In the genomic region with DNA sequence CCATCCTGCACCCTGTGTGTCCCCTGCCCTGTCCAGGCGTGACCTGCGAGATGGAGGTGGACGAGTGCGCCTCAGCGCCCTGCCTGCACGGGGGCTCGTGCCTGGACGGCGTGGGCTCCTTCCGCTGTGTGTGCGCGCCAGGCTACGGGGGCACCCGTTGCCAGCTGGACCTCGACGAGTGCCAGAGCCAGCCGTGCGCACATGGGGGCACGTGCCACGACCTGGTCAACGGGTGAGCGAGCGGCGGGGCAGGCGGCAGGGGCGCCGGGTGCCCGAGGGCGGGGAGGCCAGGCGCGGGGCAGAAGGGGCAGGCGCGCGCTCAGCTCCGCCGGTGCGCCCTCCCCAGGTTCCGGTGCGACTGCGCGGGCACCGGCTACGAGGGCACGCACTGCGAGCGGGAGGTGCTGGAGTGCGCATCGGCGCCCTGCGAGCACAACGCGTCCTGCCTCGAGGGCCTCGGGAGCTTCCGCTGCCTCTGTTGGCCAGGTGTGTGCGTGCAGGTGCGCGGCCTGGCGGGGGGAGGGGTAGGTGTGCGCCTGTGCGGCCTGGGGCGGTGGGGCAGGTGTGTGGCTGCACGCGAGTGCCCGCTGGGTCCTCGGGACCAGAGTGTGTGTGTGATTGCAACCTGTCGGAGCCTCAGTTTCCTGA, we compare ENCODE assay signal across 26 cellular contexts. TPM values are rescaled to one million over a fixed set of nuclear protein-coding genes. Genes with fewer than 3 reads are reported as not detected.
"Had no signal": no experiment of that assay in that cellular context is flagged by ENCODE, and none has a peak within 500 bp of the region (broad histone marks: within the 10 kb centered on the region; RNA-seq: fewer than 3 reads in every experiment).

No MANE protein-coding gene starts in this region.

- ATAC-seq: activated CD4-positive, CD25-positive, alpha-beta regulatory T cell treated with anti-CD3 and anti-CD28 coated beads, Interleukin-2, amount 50 U/mL, for 24 hours; activated T-helper 17 cell treated with anti-CD3 and anti-CD28 coated beads, Interleukin-2, amount 50 U/mL, for 72 hours; effector memory CD8-positive, alpha-beta T cell; gastroesophageal sphincter; left cardiac atrium; naive thymus-derived CD4-positive, alpha-beta T cell had no signal

- H3K4me3 Mint-ChIP-seq: activated naive CD8-positive, alpha-beta T cell treated with anti-CD3 and anti-CD28 coated beads for 36 hours; activated T-helper 17 cell treated with anti-CD3 and anti-CD28 coated beads, Interleukin-2, amount 50 U/mL, for 72 hours; effector memory CD8-positive, alpha-beta T cell; naive thymus-derived CD4-positive, alpha-beta T cell had no signal

- H3K36me3 ChIP-seq: esophagus muscularis mucosa, gastroesophageal sphincter, neural progenitor cell, sigmoid colon, tibial nerve had no signal

- H3K27me3 ChIP-seq: neural progenitor cell had no signal

- H3K9ac ChIP-seq: neural progenitor cell had no signal

- H2AFZ ChIP-seq: neural progenitor cell had no signal

- DNase-seq: activated CD4-positive, alpha-beta T cell treated with anti-CD3 and anti-CD28 coated beads, Interleukin-2, amount 50 U/mL, for 1 hour; activated naive CD4-positive, alpha-beta T cell; activated naive CD8-positive, alpha-beta T cell treated with anti-CD3 and anti-CD28 coated beads for 36 hours; activated T-cell treated with anti-CD3 and anti-CD28 coated beads, Interleukin-2, amount 50 U/mL, for 1 hour; central memory CD4-positive, alpha-beta T cell; effector memory CD8-positive, alpha-beta T cell; head of caudate nucleus; hypothalamus; left cardiac atrium; naive thymus-derived CD4-positive, alpha-beta T cell; retina; sigmoid colon; stimulated activated CD4-positive, alpha-beta T cell treated with anti-CD3 and anti-CD28 coated beads, Interleukin-4, amount 100 ng/mL, for 24 hours; stimulated activated naive CD4-positive, alpha-beta T cell treated with Interleukin-2 at 50 U/mL for 16 hours had no signal

- H3K4me3 ChIP-seq: esophagus muscularis mucosa, gastroesophageal sphincter, neural progenitor cell, sigmoid colon, tibial nerve had no signal

- H3K4me1 Mint-ChIP-seq: activated naive CD8-positive, alpha-beta T cell treated with anti-CD3 and anti-CD28 coated beads for 36 hours had no signal

- H3K9me3 Mint-ChIP-seq: activated naive CD8-positive, alpha-beta T cell treated with anti-CD3 and anti-CD28 coated beads for 36 hours; activated T-helper 17 cell treated with anti-CD3 and anti-CD28 coated beads, Interleukin-2, amount 50 U/mL, for 72 hours; effector memory CD8-positive, alpha-beta T cell; neural progenitor cell had no signal

- H3K4me2 ChIP-seq: neural progenitor cell had no signal

- H3K4me1 ChIP-seq: gastroesophageal sphincter had no signal

- H3K27ac ChIP-seq: esophagus muscularis mucosa, gastroesophageal sphincter, neural progenitor cell, sigmoid colon, tibial nerve had no signal

- H3K9me3 ChIP-seq: esophagus muscularis mucosa, gastroesophageal sphincter, sigmoid colon, tibial nerve had no signal

- H3K36me3 Mint-ChIP-seq: activated naive CD8-positive, alpha-beta T cell treated with anti-CD3 and anti-CD28 coated beads for 36 hours; naive thymus-derived CD4-positive, alpha-beta T cell had no signal

- H3K27ac Mint-ChIP-seq: activated naive CD8-positive, alpha-beta T cell treated with anti-CD3 and anti-CD28 coated beads for 36 hours; activated T-helper 17 cell treated with anti-CD3 and anti-CD28 coated beads, Interleukin-2, amount 50 U/mL, for 72 hours; effector memory CD8-positive, alpha-beta T cell; naive thymus-derived CD4-positive, alpha-beta T cell; progenitor cell of endocrine pancreas had no signal

RNA-seq across cellular contexts. Expression of a gene that starts 10.0 kb away (rescaled TPM):
- total RNA-seq: dermis microvascular lymphatic vessel endothelial cell; gastroesophageal sphincter; lower leg skin; mesenteric fat pad; naive thymus-derived CD4-positive, alpha-beta T cell; osteocyte; T-helper 2 cell treated with Interferon-gamma antibody and Interleukin-4, amounts not matched to agents 100 ng/mL and 5 ng/mL, for 36 hours had no signal
